2 cellular contexts compared by ENCODE assay signal in the genomic region with DNA sequence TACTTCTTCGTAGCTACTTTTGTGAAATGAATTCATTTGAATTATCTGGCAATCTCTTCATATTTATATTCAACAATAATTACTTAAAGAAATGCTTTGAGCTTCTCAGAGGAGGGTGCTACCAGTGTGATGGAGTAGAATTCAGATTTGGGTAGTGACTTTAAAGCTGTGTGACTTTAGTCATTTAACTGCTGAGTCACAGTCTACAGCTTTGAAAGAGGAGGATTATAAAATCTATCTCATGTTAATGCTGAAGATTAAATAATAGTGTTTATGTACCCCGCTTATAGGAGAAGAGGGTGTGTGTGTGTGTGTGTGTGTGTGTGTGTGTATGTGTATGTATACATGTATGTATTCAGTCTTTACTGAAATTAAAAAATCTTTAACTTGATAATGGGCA.
A peak's percentile ranks its signal among the peaks of the same experiment; 100 is the strongest.
TF ChIP-seq lines count a peak whose summit lies in the region.

No MANE protein-coding gene starts in this region.

TF ChIP-seq in HepG2, 621 proteins besides CTCF, POLR2A, EP300 and RAD21 (continued from another document):
- TF ChIP-seq HES4 (CRISPR knock-in tag; IDR thresholded peaks at IDR 0.05; ENCODE audit: borderline replicate concordance) (no peak), ZNF44 (CRISPR knock-in tag; IDR thresholded peaks at IDR 0.05) (no peak), ZSCAN30 (CRISPR knock-in tag; IDR thresholded peaks at IDR 0.05) (no peak), NFE2L2 (IDR thresholded peaks at IDR 0.05; ENCODE audit: low read length) (peak; percentile 27; the same call in 1 of the 2 replicates), FOSL1 (CRISPR knock-in tag; IDR thresholded peaks at IDR 0.05; ENCODE audit: borderline replicate concordance) (no peak), MIXL1 (CRISPR knock-in tag; IDR thresholded peaks at IDR 0.05) (no peak)

TF ChIP-seq in GM12878, 131 proteins besides CTCF, POLR2A, EP300 and RAD21 (continued from another document):
- TF ChIP-seq YY1 (IDR thresholded peaks at IDR 0.05; ENCODE audit: low read depth, low read length) (no peak), ZNF217 (IDR thresholded peaks at IDR 0.05) (no peak)
